In genomic region chr12:30694412-30694955, GRCh38 we compare ENCODE assay signal across 8 cellular contexts. TPM values are rescaled to one million over a fixed set of nuclear protein-coding genes. Genes with fewer than 3 reads are reported as not detected.
DNase-seq lines count a peak whose midpoint lies in the region; ATAC-seq and TF ChIP-seq lines count a peak whose summit lies in the region.

No MANE protein-coding gene starts in this region.

- H3K36me3 ChIP-seq in ACC112 (ENCODE audit: insufficient read depth, low read length) (peaks cover 7% of the 10 kb centered on the region), PC-3 (ENCODE audit: low read depth, low read length) (no peaks in the 10 kb centered on the region), esophagus muscularis mucosa (peaks cover 0 to 4% (median 0%) of the 10 kb centered on the region in 4 donors), rectal smooth muscle tissue (ENCODE audit: control insufficient read depth, insufficient read depth, low read length) (no peaks in the 10 kb centered on the region)

- H3K4me2 ChIP-seq in PC-3 (ENCODE audit: low read length): peak overlapping the region; percentile 88

- no peak for TF ChIP-seq EP300 in esophagus muscularis mucosa (IDR thresholded peaks at IDR 0.05)

- H3K79me2 ChIP-seq in ACC112 (ENCODE audit: control insufficient read depth, insufficient read depth, low read length, unreplicated experiment) (peaks cover 44% of the 10 kb centered on the region), PC-3 (ENCODE audit: low read length) (peaks cover 61% of the 10 kb centered on the region)

- POLR2A ChIA-PET in PC-3 (lab: Charles Lee; ENCODE audit: unreplicated experiment): no interaction called here

- DNase-seq in PC-3: peak; percentile 19
- DNase-seq in esophagus muscularis mucosa (ENCODE audit: extremely low spot score): no peak
- no peak for DNase-seq in RKO (ENCODE audit: low spot score)

- peak; percentile 37 for ATAC-seq in GM18909 (IDR thresholded peaks at IDR 0.05; ENCODE audit: poor library complexity, unreplicated experiment)
- no peak; the same call in 1 of the 2 replicates for ATAC-seq in PC-3
- ATAC-seq in GM21381 (IDR thresholded peaks at IDR 0.05; ENCODE audit: unreplicated experiment): no peak
- no peak for ATAC-seq in GM21526 (IDR thresholded peaks at IDR 0.05; ENCODE audit: low FRiP score, unreplicated experiment)

- H2AFZ ChIP-seq in ACC112 (ENCODE audit: low read length, unreplicated experiment) (peak overlapping the region; percentile 92), PC-3 (ENCODE audit: low read length) (peak overlapping the region; percentile 90)

- BruUV-seq in PC-3 (replicated peaks; lab: Mats Ljungman, UMichigan): no TSS peak

- H3K9me3 ChIP-seq in PC-3 (ENCODE audit: low read length): no peaks in the 10 kb centered on the region
- H3K9me3 ChIP-seq in esophagus muscularis mucosa: no peaks in the 10 kb centered on the region

- 14% methylated on average over 9 of the region's 9 CpGs for WGBS in esophagus muscularis mucosa

- TF ChIP-seq CTCF in PC-3 (conservative IDR thresholded peaks at IDR 0.05; ENCODE audit: low read depth, low read length) (no peak), esophagus muscularis mucosa (IDR thresholded peaks at IDR 0.05) (no peak)

- no peaks in the 10 kb centered on the region for H4K20me1 ChIP-seq in PC-3 (ENCODE audit: low read length)

- no peaks in the 10 kb centered on the region for H3K9me2 ChIP-seq in PC-3 (replicated peaks; ENCODE audit: low read length)

- peak overlapping the region; percentile 81; the same call in 1 of the 2 replicates for H3K9ac ChIP-seq in PC-3 (ENCODE audit: low read length)
- no peak overlapping the region for H3K9ac ChIP-seq in rectal smooth muscle tissue (ENCODE audit: low read length)

- H3K4me1 ChIP-seq in ACC112 (ENCODE audit: control insufficient read depth, insufficient read depth, low read length, unreplicated experiment) (peaks cover 42% of the 10 kb centered on the region), PC-3 (ENCODE audit: insufficient read depth, low read length) (peaks cover 37% of the 10 kb centered on the region; the same call in 1 of the 2 replicates), esophagus muscularis mucosa (peaks cover 26 to 44% (median 40%) of the 10 kb centered on the region in 4 donors), rectal smooth muscle tissue (ENCODE audit: control insufficient read depth, insufficient read depth, low read length) (peaks cover 4% of the 10 kb centered on the region)

- intact Hi-C loops in PC-3 (cut with micrococcal nuclease): no loop called here
- intact Hi-C loops in esophagus muscularis mucosa (cut with DNase I): loop anchor here (2.0 to 10.0 kb wide), 2 partner anchors 60 to 100 kb away; partner anchors contain the start of gene CAPRIN2

- H3K27ac ChIP-seq in ACC112 (ENCODE audit: low read depth, low read length) (no peak overlapping the region), PC-3 (ENCODE audit: low read length) (no peak overlapping the region), esophagus muscularis mucosa (replicated peaks in 1 of 4) (peak overlapping the region; percentile 83 to 90 (median 86)), rectal smooth muscle tissue (ENCODE audit: low read depth, low read length) (no peak overlapping the region)

- CTCF ChIA-PET in PC-3 (lab: Charles Lee): no interaction called here

- TF ChIP-seq POLR2A in esophagus muscularis mucosa (IDR thresholded peaks at IDR 0.05; ENCODE audit: low read depth): no peak

- no peaks in the 10 kb centered on the region for H3F3A ChIP-seq in PC-3 (ENCODE audit: low read length, unreplicated experiment)

- H3K4me3 ChIP-seq in ACC112 (ENCODE audit: low read depth, low read length) (peak overlapping the region; percentile 99), PC-3 (ENCODE audit: low read length) (peak overlapping the region; percentile 93), esophagus muscularis mucosa (peak overlapping the region; percentile 89 to 97 (median 92)), rectal smooth muscle tissue (ENCODE audit: low read length) (peak overlapping the region; percentile 92)

- no peaks in the 10 kb centered on the region for H3K27me3 ChIP-seq in ACC112 (ENCODE audit: insufficient read depth, low read length)
- no peaks in the 10 kb centered on the region for H3K27me3 ChIP-seq in PC-3 (ENCODE audit: low read length)
- H3K27me3 ChIP-seq in esophagus muscularis mucosa: no peaks in the 10 kb centered on the region
- no peaks in the 10 kb centered on the region for H3K27me3 ChIP-seq in rectal smooth muscle tissue (ENCODE audit: control insufficient read depth, insufficient read depth, low read length)

RNA-seq across cellular contexts. Expression of gene IPO8, which starts 1.2 kb away (rescaled TPM):
- total RNA-seq in PC-3 (2014; rRNA removed) (13.3 and 19.6 TPM in 2 replicates), esophagus muscularis mucosa (10 to 100 TPM; 35.0 to 63.6 (median 41.0) TPM)

Comparison
In these comparisons a context has a peak if more than half of its experiments do, and no peak if none do; other contexts are left out.
1. H3K27ac ChIP-seq: peak in esophagus muscularis mucosa (4 of 4); none in ACC112 (single experiment), PC-3 (single experiment) and rectal smooth muscle tissue (single experiment).
2. Peak in every context shown above with its lines, with median percentiles within 50 percentile points of each other: H3K4me3 ChIP-seq.